ENCODE assay signal across 8 cellular contexts in the genomic region with DNA sequence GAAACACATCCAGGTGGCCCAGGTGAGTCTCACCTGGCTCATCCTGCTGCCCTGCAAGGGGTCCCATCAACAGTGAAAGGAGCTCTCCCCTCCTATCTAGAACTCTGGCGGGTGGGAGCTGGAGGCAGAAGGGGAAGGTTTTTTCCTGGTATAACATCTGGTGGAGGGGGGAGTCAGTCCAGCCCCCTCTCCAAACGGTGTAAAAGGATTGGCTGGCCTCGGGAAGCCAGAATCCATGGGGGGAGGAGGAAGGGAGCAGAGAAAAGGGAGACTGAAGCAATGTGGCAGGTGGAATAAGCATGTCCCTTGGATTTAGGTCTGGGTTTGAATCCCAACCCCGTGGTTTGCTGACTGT. TPM values are rescaled to one million over a fixed set of nuclear protein-coding genes. Genes with fewer than 3 reads are reported as not detected.
DNase-seq lines count a peak whose midpoint lies in the region; ATAC-seq and TF ChIP-seq lines count a peak whose summit lies in the region.

No MANE protein-coding gene starts in this region.

- peaks cover 48% of the 10 kb centered on the region for H3K27me3 Mint-ChIP-seq in activated naive CD8-positive, alpha-beta T cell treated with anti-CD3 and anti-CD28 coated beads, Interleukin-2, amount 50 U/mL, for 24 hours

- no peaks in the 10 kb centered on the region for H3K36me3 Mint-ChIP-seq in activated naive CD8-positive, alpha-beta T cell treated with anti-CD3 and anti-CD28 coated beads, Interleukin-2, amount 50 U/mL, for 24 hours (ENCODE audit: low read depth)

- H3K27ac Mint-ChIP-seq in activated naive CD8-positive, alpha-beta T cell treated with anti-CD3 and anti-CD28 coated beads, Interleukin-2, amount 50 U/mL, for 24 hours: no peak overlapping the region

- H3K4me3 ChIP-seq in heart right ventricle (peak overlapping the region in 8 of 10 donors; percentile 53 to 71 (median 60)), upper lobe of right lung (peak overlapping the region; percentile 52)

- 4 to 15% methylated on average over 4 of the region's 4 CpGs for WGBS in heart right ventricle, 2 donors

- ATAC-seq in heart right ventricle: peak in 1 of 8 donors; percentile 15
- no peak for ATAC-seq in activated naive CD8-positive, alpha-beta T cell treated with anti-CD3 and anti-CD28 coated beads, Interleukin-2, amount 50 U/mL, for 24 hours
- no peak for ATAC-seq in upper lobe of right lung

- H3K9me3 ChIP-seq in heart right ventricle (no peaks in the 10 kb centered on the region), upper lobe of right lung (no peaks in the 10 kb centered on the region)

- peak overlapping the region; percentile 29 for H3K4me3 Mint-ChIP-seq in activated naive CD8-positive, alpha-beta T cell treated with anti-CD3 and anti-CD28 coated beads, Interleukin-2, amount 50 U/mL, for 24 hours

- H3K27ac ChIP-seq in heart right ventricle (peak overlapping the region in 8 of 10 donors; percentile 73 to 87 (median 81)), upper lobe of right lung (no peak overlapping the region)

- TF ChIP-seq CTCF in heart right ventricle (IDR thresholded peaks at IDR 0.05) (no peak), upper lobe of right lung (IDR thresholded peaks at IDR 0.05) (no peak)

- H3K27me3 ChIP-seq in heart right ventricle (peaks cover 15 to 65% (median 51%) of the 10 kb centered on the region in 7 donors), upper lobe of right lung (peaks cover 40% of the 10 kb centered on the region)

- peaks cover 3 to 35% (median 17%) of the 10 kb centered on the region in 9 donors for H3K4me1 ChIP-seq in heart right ventricle
- peaks cover 9% of the 10 kb centered on the region for H3K4me1 ChIP-seq in upper lobe of right lung

- intact Hi-C loops in heart right ventricle (cut with DNase I) (loop anchor here in 3 of 10 donors (5.0 to 10.0 kb wide), 3 partner anchors 55 to 125 kb away; no protein-coding TSS in a partner anchor), cardiac septum (cut with DNase I) (loop anchor here (10.0 kb wide), 1 partner anchor 412 kb away; the partner anchor contains the start of gene PLA2G5), upper lobe of right lung (cut with DNase I) (no loop called here)

- no peaks in the 10 kb centered on the region for H3K9me3 Mint-ChIP-seq in activated naive CD8-positive, alpha-beta T cell treated with anti-CD3 and anti-CD28 coated beads, Interleukin-2, amount 50 U/mL, for 24 hours

- no peak for DNase-seq in heart right ventricle
- no peak for DNase-seq in cardiac septum (ENCODE audit: low spot score)
- DNase-seq in activated naive CD8-positive, alpha-beta T cell treated with anti-CD3 and anti-CD28 coated beads, Interleukin-2, amount 50 U/mL, for 24 hours: no peak
- DNase-seq in left kidney (ENCODE audit: low read depth, low spot score): peak; percentile 51
- no peak for DNase-seq in upper lobe of right lung
- no peak for DNase-seq in stimulated activated CD4-positive, alpha-beta T cell treated with anti-CD3 and anti-CD28 coated beads, Interleukin-4, amount 100 ng/mL, for 1 hour
- no peak for DNase-seq in islet precursor cell
- no peak for DNase-seq in stimulated activated CD4-positive, alpha-beta T cell treated with anti-CD3 and anti-CD28 coated beads, Interleukin-15, amount 100 ng/mL, for 24 hours

- H3K4me1 Mint-ChIP-seq in activated naive CD8-positive, alpha-beta T cell treated with anti-CD3 and anti-CD28 coated beads, Interleukin-2, amount 50 U/mL, for 24 hours: peaks cover 19% of the 10 kb centered on the region

- H3K36me3 ChIP-seq in heart right ventricle (no peaks in the 10 kb centered on the region), upper lobe of right lung (no peaks in the 10 kb centered on the region)

RNA-seq across cellular contexts. Expression of gene CAMK2N1, which starts 1.2 kb away (rescaled TPM):
- total RNA-seq in heart right ventricle (10 to 100 TPM in 4 of 10 donors, 1 to 10 TPM in 6; 4.0 to 12.9 (median 8.5) TPM), cardiac septum (11.7 TPM), upper lobe of right lung (73.6 TPM)
- 10 to 100 TPM in 1 of 2 donors, 1 to 10 TPM in 1; 4.7 to 10.6 TPM for polyA plus RNA-seq in heart right ventricle

RNA-seq across cellular contexts. Expression of gene MUL1, which starts 20.7 kb away (rescaled TPM):
- total RNA-seq in heart right ventricle (10 to 100 TPM; 33.7 to 60.3 (median 43.2) TPM), cardiac septum (35.1 TPM), upper lobe of right lung (34.5 TPM)
- 10 to 100 TPM in 1 of 2 donors, 1 to 10 TPM in 1; 7.6 to 36.4 TPM for polyA plus RNA-seq in heart right ventricle
